ENCODE assay signal across 13 cellular contexts in genomic region chr15:98753726-98754125, GRCh38.
DNase-seq lines count a peak whose midpoint lies in the region; FAIRE-seq and TF ChIP-seq lines count a peak whose summit lies in the region.
"Had no signal": no experiment of that assay in that cellular context is flagged by ENCODE, and none has a peak within 500 bp of the region (broad histone marks: within the 10 kb centered on the region; RNA-seq: fewer than 3 reads in every experiment).

No MANE protein-coding gene starts in this region.

- TF ChIP-seq POLR2A in sigmoid colon (IDR thresholded peaks at IDR 0.05) (no peak), H54 (IDR thresholded peaks at IDR 0.05; ENCODE audit: low read depth, low read length) (no peak)

- 77 to 80% methylated on average over 1 of the region's 1 CpG for WGBS in sigmoid colon, 2 donors

- H2AFZ ChIP-seq in astrocyte (ENCODE audit: low read depth, low read length), result no peak overlapping the region

- no peak for TF ChIP-seq EP300 in sigmoid colon (IDR thresholded peaks at IDR 0.05)

- intact Hi-C loops in Calu3 (cut with micrococcal nuclease; ENCODE audit: unreplicated experiment), result no loop called here
- intact Hi-C loops in sigmoid colon (cut with DNase I), result no loop called here
- intact Hi-C loops in posterior vena cava (cut with DNase I), result no loop called here

- H3K36me3 Mint-ChIP-seq in Calu3 (ENCODE audit: insufficient read depth, unreplicated experiment) (peaks cover 5% of the 10 kb centered on the region), astrocyte (ENCODE audit: low read depth, unreplicated experiment) (no peaks in the 10 kb centered on the region)

- H3K27me3 Mint-ChIP-seq in Calu3 (ENCODE audit: unreplicated experiment) (no peaks in the 10 kb centered on the region), astrocyte (ENCODE audit: low read depth, unreplicated experiment) (no peaks in the 10 kb centered on the region)

- H3K36me3 ChIP-seq in astrocyte (ENCODE audit: insufficient read depth, low read length) (no peaks in the 10 kb centered on the region), sigmoid colon (no peaks in the 10 kb centered on the region)
- H3K36me3 ChIP-seq: cardiac muscle cell had no signal

- H3K9me3 Mint-ChIP-seq in Calu3 (ENCODE audit: low read depth, unreplicated experiment), result no peaks in the 10 kb centered on the region
- no peaks in the 10 kb centered on the region for H3K9me3 Mint-ChIP-seq in astrocyte (ENCODE audit: unreplicated experiment)
- H3K9me3 Mint-ChIP-seq: CD8-positive, alpha-beta memory T cell had no signal

- CTCF ChIA-PET in Calu3 (lab: Charles Lee), result interaction anchor here (1.1 to 1.2 kb wide), 2 partner anchors 25 to 98 kb away, joined by 3 read pairs; no protein-coding TSS in a partner anchor

- peak overlapping the region; percentile 86 for H3K27ac Mint-ChIP-seq in Calu3 (ENCODE audit: unreplicated experiment)
- H3K27ac Mint-ChIP-seq in astrocyte (ENCODE audit: unreplicated experiment), result peak overlapping the region; percentile 92
- H3K27ac Mint-ChIP-seq: CD8-positive, alpha-beta memory T cell had no signal

- peak overlapping the region; percentile 47 for H3K9ac ChIP-seq in astrocyte (ENCODE audit: low read length)

- H3K4me2 ChIP-seq in astrocyte (ENCODE audit: low read length), result peak overlapping the region; percentile 77

- H3K4me3 ChIP-seq in astrocyte (ENCODE audit: insufficient read depth, low read depth, low read length) (peak overlapping the region; percentile 24), fibroblast of villous mesenchyme (ENCODE audit: low read depth, low read length) (peak overlapping the region; percentile 45), sigmoid colon (peak overlapping the region in 3 of 4 donors; percentile 29 to 33 (median 29))
- H3K4me3 ChIP-seq: cardiac muscle cell had no signal

- peak overlapping the region; percentile 76 for H3K4me3 Mint-ChIP-seq in Calu3 (ENCODE audit: low read depth, unreplicated experiment)
- peak overlapping the region; percentile 60 for H3K4me3 Mint-ChIP-seq in astrocyte (ENCODE audit: unreplicated experiment)
- H3K4me3 Mint-ChIP-seq: CD8-positive, alpha-beta memory T cell had no signal

- peaks cover 99% of the 10 kb centered on the region for H3K79me2 ChIP-seq in astrocyte (ENCODE audit: insufficient read depth, low read length)

- no peak for DNase-seq in Calu3
- no peak for DNase-seq in astrocyte (ENCODE audit: low read depth)
- DNase-seq in fibroblast of villous mesenchyme (ENCODE audit: low read depth), result peak; percentile 19
- no peak for DNase-seq in sigmoid colon
- no peak for DNase-seq in effector CD8-positive, alpha-beta T cell (lab: John Stamatoyannopoulos, UW)
- no peak for DNase-seq in posterior vena cava (ENCODE audit: low spot score)
- DNase-seq in H54 (ENCODE audit: insufficient read length, low spot score), result no peak
- no peak for DNase-seq in hippocampal formation (lab: John Stamatoyannopoulos, UW)
- DNase-seq: activated CD8-positive, alpha-beta memory T cell treated with anti-CD3 and anti-CD28 coated beads, Interleukin-2, amount 50 U/mL, for 48 hours; CD8-positive, alpha-beta memory T cell; Karpas-422; NCI-H524 treated with DMSO at 0.1 percent for 48 hours had no signal

- peaks cover 74% of the 10 kb centered on the region for H4K20me1 ChIP-seq in astrocyte (ENCODE audit: insufficient read depth, low read length)

- H3K27me3 ChIP-seq in astrocyte (ENCODE audit: insufficient read depth, low read length), result no peaks in the 10 kb centered on the region
- H3K27me3 ChIP-seq in sigmoid colon, result no peaks in the 10 kb centered on the region
- H3K27me3 ChIP-seq: cardiac muscle cell had no signal

- FAIRE-seq in astrocyte (lab: Jason Lieb, UNC) (peak; percentile 34), H54 (lab: Jason Lieb, UNC) (no peak)

- H3K4me1 ChIP-seq in astrocyte (ENCODE audit: insufficient read depth, low read length) (peaks cover 9% of the 10 kb centered on the region), sigmoid colon (peaks cover 0 to 57% (median 39%) of the 10 kb centered on the region in 4 donors)

- H3K4me1 Mint-ChIP-seq in Calu3 (ENCODE audit: low read depth, unreplicated experiment) (peaks cover 19% of the 10 kb centered on the region), astrocyte (ENCODE audit: low read depth, unreplicated experiment) (peaks cover 33% of the 10 kb centered on the region)

- H3K27ac ChIP-seq in astrocyte (ENCODE audit: low read depth, low read length), result no peak overlapping the region
- peak overlapping the region in 3 of 4 donors; percentile 44 to 62 (median 53) for H3K27ac ChIP-seq in sigmoid colon

- no TSS peak for BruUV-seq in Calu3 (replicated peaks; lab: Mats Ljungman, UMichigan)

- H3K9me3 ChIP-seq in astrocyte (ENCODE audit: insufficient read depth, low read depth, low read length), result no peaks in the 10 kb centered on the region
- no peaks in the 10 kb centered on the region for H3K9me3 ChIP-seq in sigmoid colon

- TF ChIP-seq CTCF in Calu3 (IDR thresholded peaks at IDR 0.05; ENCODE audit: unreplicated experiment) (no peak), astrocyte (IDR thresholded peaks at IDR 0.05; ENCODE audit: insufficient read depth, low read depth, low read length) (no peak), fibroblast of villous mesenchyme (IDR thresholded peaks at IDR 0.05; ENCODE audit: insufficient read depth, low read depth, low read length) (no peak), sigmoid colon (IDR thresholded peaks at IDR 0.05) (no peak)
